1 cellular context compared by ENCODE assay signal in genomic region chr15:43184407-43185160, GRCh38.
TF ChIP-seq lines count a peak whose summit lies in the region.

No MANE protein-coding gene starts in this region.

TF ChIP-seq in GM23338, 12 proteins besides CTCF, POLR2A, EP300 and RAD21 (continued from another document):
- no peak for TF ChIP-seq ZNF462 (CRISPR knock-in tag; IDR thresholded peaks at IDR 0.05)
- TF ChIP-seq EZH2phosphoT487 (IDR thresholded peaks at IDR 0.05; ENCODE audit: unreplicated experiment): no peak
- TF ChIP-seq REST (IDR thresholded peaks at IDR 0.05; ENCODE audit: unreplicated experiment): no peak
- no peak for TF ChIP-seq JUNB (IDR thresholded peaks at IDR 0.05; ENCODE audit: unreplicated experiment)
- TF ChIP-seq EZH2 (IDR thresholded peaks at IDR 0.05; ENCODE audit: low read depth, unreplicated experiment): no peak
TF ChIP-seq in GM23338: peak in this region for 0.
